In the genomic region with DNA sequence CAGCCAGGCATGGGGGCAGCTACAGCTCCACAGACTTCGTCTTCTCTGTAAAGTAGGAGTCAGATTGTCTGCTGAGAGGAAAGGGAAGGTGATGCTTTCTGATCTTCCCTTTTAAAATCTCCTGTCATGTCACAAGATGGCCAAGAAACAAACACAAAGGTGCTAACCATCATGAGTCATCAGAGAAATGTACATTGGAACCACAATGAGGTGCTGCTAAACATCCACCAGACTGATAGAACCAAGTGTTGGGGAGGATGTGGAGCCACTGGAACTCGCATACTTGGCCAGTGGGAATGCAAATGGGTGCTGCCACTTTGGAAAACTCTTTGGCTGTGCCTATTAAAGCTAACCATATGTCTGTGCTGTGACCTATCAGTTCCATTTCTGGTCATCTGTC, we compare ENCODE assay signal across 20 cellular contexts.
"Had no signal": no experiment of that assay in that cellular context is flagged by ENCODE, and none has a peak within 500 bp of the region (broad histone marks: within the 10 kb centered on the region; RNA-seq: fewer than 3 reads in every experiment).

No MANE protein-coding gene starts in this region.

- DNase-seq: colonic mucosa; dermis blood vessel endothelial cell; heart left ventricle; hippocampal formation; kidney glomerular epithelial cell; occipital lobe; pancreas; right cardiac atrium; small intestine; stimulated activated CD4-positive, alpha-beta T cell treated with anti-CD3 and anti-CD28 coated beads, Interleukin-12 subunit alpha, Interleukin-12 subunit beta, amount 100 ng/mL, for 4 hours; testis had no signal

- H3K27me3 Mint-ChIP-seq: progenitor cell of endocrine pancreas; stimulated activated naive CD8-positive, alpha-beta T cell treated with anti-CD3 and anti-CD28 coated beads, Interleukin-15, Interleukin-2, amounts not matched to agents 100 ng/mL and 50 ng/mL, for 24 hours had no signal

- H3K4me1 Mint-ChIP-seq: memory B cell had no signal

- H3K27ac Mint-ChIP-seq: memory B cell, mesothelial cell of epicardium, nephron had no signal

- H3K27me3 ChIP-seq: colonic mucosa, heart left ventricle, pancreas, testis, tibial nerve had no signal

- H3K36me3 Mint-ChIP-seq: memory B cell had no signal

- H3K36me3 ChIP-seq: colonic mucosa, pancreas had no signal

- H3K4me3 ChIP-seq: colonic mucosa, heart left ventricle, pancreas, testis, tibial nerve had no signal

- H3K4me1 ChIP-seq: colonic mucosa, pancreas, testis had no signal

- ATAC-seq: heart left ventricle, left lobe of liver, pancreas, right cardiac atrium had no signal

- H3K4me3 Mint-ChIP-seq: memory B cell; mesothelial cell of epicardium; nephron; stimulated activated naive CD8-positive, alpha-beta T cell treated with anti-CD3 and anti-CD28 coated beads, Interleukin-15, Interleukin-2, amounts not matched to agents 100 ng/mL and 50 ng/mL, for 24 hours had no signal

- FAIRE-seq: frontal cortex, islet of Langerhans, pancreas, small intestine had no signal

- H3K9me3 ChIP-seq: colonic mucosa, heart left ventricle, pancreas, testis, tibial nerve had no signal

- H3K27ac ChIP-seq: colonic mucosa, heart left ventricle, pancreas, testis, tibial nerve had no signal
